9 cellular contexts compared by ENCODE assay signal in the genomic region with DNA sequence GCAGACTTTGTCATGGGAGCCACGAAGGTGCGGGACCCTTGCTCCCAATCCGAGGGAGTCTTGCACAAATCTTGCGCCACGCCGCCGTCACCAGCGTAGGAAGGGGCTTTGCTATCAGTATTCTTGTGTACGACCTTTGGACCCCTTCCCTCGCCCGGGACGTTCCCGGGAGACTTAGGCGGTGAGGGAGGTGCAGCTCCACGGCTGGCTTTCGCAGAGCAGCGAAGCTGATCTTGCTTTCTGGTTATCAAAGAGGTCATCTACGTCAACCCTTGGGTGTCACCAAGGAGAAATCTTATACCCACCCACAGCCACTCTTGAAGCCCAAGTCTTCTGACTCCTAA. TPM values are rescaled to one million over a fixed set of nuclear protein-coding genes. Genes with fewer than 3 reads are reported as not detected.
DNase-seq lines count a peak whose midpoint lies in the region; ATAC-seq and TF ChIP-seq lines count a peak whose summit lies in the region.
"Had no signal": no experiment of that assay in that cellular context is flagged by ENCODE, and none has a peak within 500 bp of the region (broad histone marks: within the 10 kb centered on the region; RNA-seq: fewer than 3 reads in every experiment).

No MANE protein-coding gene starts in this region.

- H3K4me1 ChIP-seq in mesendoderm (ENCODE audit: control insufficient read depth, low read depth, low read length): no peaks in the 10 kb centered on the region
- no peaks in the 10 kb centered on the region for H3K4me1 ChIP-seq in aorta (ENCODE audit: control insufficient read depth in 1 of 2, insufficient read depth in 2 of 2, low read length in 2 of 2)

- no peak overlapping the region for H4K5ac ChIP-seq in mesendoderm (ENCODE audit: low read length)

- no peak for TF ChIP-seq CTCF in chondrocyte (IDR thresholded peaks at IDR 0.05)
- TF ChIP-seq CTCF in GM13976 (IDR thresholded peaks at IDR 0.05; ENCODE audit: borderline replicate concordance, control extremely low read depth, extremely low read depth, insufficient read depth, missing control alignments): no peak

- H2BK5ac ChIP-seq in mesendoderm (ENCODE audit: low read length): peak overlapping the region; percentile 78

- no CpG with 5 or more reads among the region's 18 CpGs for WGBS in mesendoderm (ENCODE audit: extremely low coverage, insufficient coverage, low lambda C conversion rate)
- WGBS in aorta, 2 donors: 0 to 1% methylated on average over 18 of the region's 18 CpGs

- H3K27me3 Mint-ChIP-seq in chondrocyte (ENCODE audit: low read depth): no peaks in the 10 kb centered on the region

- H3K56ac ChIP-seq in mesendoderm (ENCODE audit: low read length): peak overlapping the region; percentile 99

- H2BK15ac ChIP-seq in mesendoderm (replicated peaks; ENCODE audit: low read depth): no peak overlapping the region

- H3K27ac Mint-ChIP-seq in chondrocyte (ENCODE audit: unreplicated experiment): peak overlapping the region; percentile 94

- H3K9me3 ChIP-seq in MG63: no peaks in the 10 kb centered on the region
- H3K9me3 ChIP-seq in aorta (ENCODE audit: control insufficient read depth, low read length): no peaks in the 10 kb centered on the region

- H3K27me3 ChIP-seq in MG63: no peaks in the 10 kb centered on the region
- H3K27me3 ChIP-seq in mesendoderm (ENCODE audit: insufficient read depth, low read length, poor library complexity): no peaks in the 10 kb centered on the region
- H3K27me3 ChIP-seq in aorta (ENCODE audit: control insufficient read depth in 1 of 2, insufficient read depth in 2 of 2, low read length in 1 of 2): no peaks in the 10 kb centered on the region

- no peaks in the 10 kb centered on the region for H3K9me3 Mint-ChIP-seq in chondrocyte (ENCODE audit: low read depth)

- peak overlapping the region; percentile 94 for H3K4me2 ChIP-seq in mesendoderm (ENCODE audit: low read length)

- peaks cover 20% of the 10 kb centered on the region for H3K79me2 ChIP-seq in mesendoderm (ENCODE audit: control insufficient read depth, insufficient read depth, low read length)

- in situ Hi-C loops in GM13976 (cut with MboI; ENCODE audit: low sequenced_read_pairs, unreplicated experiment): no loop called here

- peak; percentile 16 for ATAC-seq in aorta (ENCODE audit: low FRiP score)

- H3K79me1 ChIP-seq in mesendoderm (ENCODE audit: low read length): peaks cover 13% of the 10 kb centered on the region

- H3K36me3 Mint-ChIP-seq in chondrocyte (ENCODE audit: low read depth): no peaks in the 10 kb centered on the region

- H3K4me3 ChIP-seq in MG63: peak overlapping the region; percentile 93
- H3K4me3 ChIP-seq in mesendoderm (ENCODE audit: low read length): peak overlapping the region; percentile 92
- peak overlapping the region; percentile 65 to 68 for H3K4me3 ChIP-seq in aorta (ENCODE audit: low read length in 2 of 2)

- H3K36me3 ChIP-seq in MG63 (peaks cover 12% of the 10 kb centered on the region), mesendoderm (ENCODE audit: control insufficient read depth, insufficient read depth, low read length) (no peaks in the 10 kb centered on the region), aorta (ENCODE audit: control insufficient read depth in 1 of 2, insufficient read depth in 2 of 2, low read length in 1 of 2) (no peaks in the 10 kb centered on the region)

- peaks cover 16% of the 10 kb centered on the region for H3K4me1 Mint-ChIP-seq in chondrocyte (ENCODE audit: low read depth)

- no peak overlapping the region for H3K4ac ChIP-seq in mesendoderm (ENCODE audit: low read depth, low read length)

- peak overlapping the region; percentile 94 for H3K9ac ChIP-seq in mesendoderm (ENCODE audit: low read length)

- H3K23ac ChIP-seq in mesendoderm (ENCODE audit: low read length): no peak overlapping the region

- H3K4me3 Mint-ChIP-seq in chondrocyte (ENCODE audit: unreplicated experiment): peak overlapping the region; percentile 96

- intact Hi-C loops in aorta (cut with DNase I): no loop called here

- H2BK120ac ChIP-seq in mesendoderm (ENCODE audit: low read depth, low read length): no peak overlapping the region

- peak overlapping the region; percentile 15 for H3K18ac ChIP-seq in mesendoderm (ENCODE audit: low read length)

- no peak overlapping the region for H4K8ac ChIP-seq in mesendoderm (ENCODE audit: low read depth, low read length)

- no peak overlapping the region for H2AK5ac ChIP-seq in mesendoderm (ENCODE audit: low read length)

- H3K27ac ChIP-seq in mesendoderm (ENCODE audit: low read depth, low read length) (peak overlapping the region; percentile 31), aorta (ENCODE audit: low read depth in 1 of 2, low read length in 2 of 2) (peak overlapping the region in 1 of 2 donors; percentile 53)

- DNase-seq in ELR (ENCODE audit: low read depth): peak; percentile 23
- peak; percentile 31 for DNase-seq in MG63
- no peak for DNase-seq in chondrocyte (ENCODE audit: low spot score)
- peak; percentile 45 for DNase-seq in mesendoderm
- DNase-seq in aorta: no peak
- no peak for DNase-seq in GM13976 (ENCODE audit: low spot score)
- DNase-seq in kidney tubule cell (ENCODE audit: low spot score): no peak
- no peak for DNase-seq in activated CD8-positive, alpha-beta memory T cell treated with anti-CD3 and anti-CD28 coated beads, Interleukin-2, amount 50 U/mL, for 4 hours

RNA-seq across cellular contexts. Expression of gene TECR, which starts 0.6 kb away (rescaled TPM):
- 143 and 165 TPM in 2 replicates for total RNA-seq in MG63 (2014; rRNA removed; shearing (Covaris generic); ENCODE audit: low replicate concordance)
- total RNA-seq in chondrocyte (69.4 to 98.0 TPM (median 70.7 TPM) in 3 replicates), aorta (10 to 100 TPM; 40.1 to 64.4 TPM)
- polyA plus RNA-seq in mesendoderm (2013, experiment 1 of 2): 154 TPM
- 152 TPM for polyA plus RNA-seq in mesendoderm (2013, experiment 2 of 2)
- polyA plus RNA-seq in aorta: 100 to 1,000 TPM in 1 of 2 donors, 10 to 100 TPM in 1; 56.5 to 112 TPM

RNA-seq across cellular contexts. Expression of gene DNAJB1, which starts 11.8 kb away (rescaled TPM):
- 133 and 164 TPM in 2 replicates for total RNA-seq in MG63 (2014; rRNA removed; shearing (Covaris generic); ENCODE audit: low replicate concordance)
- total RNA-seq in chondrocyte (63.1 to 85.1 TPM (median 77.2 TPM) in 3 replicates), aorta (10 to 100 TPM; 58.0 to 95.8 TPM)
- 28.6 TPM for polyA plus RNA-seq in mesendoderm (2013, experiment 1 of 2)
- 30.0 TPM for polyA plus RNA-seq in mesendoderm (2013, experiment 2 of 2)
- polyA plus RNA-seq in aorta: 10 to 100 TPM; 34.8 to 44.3 TPM

RNA-seq across cellular contexts. Expression of gene GIPC1, which starts 34.0 kb away (rescaled TPM):
- total RNA-seq in MG63 (2014; rRNA removed; shearing (Covaris generic); ENCODE audit: low replicate concordance): 111 and 196 TPM in 2 replicates
- total RNA-seq in chondrocyte (83.7 to 107 TPM (median 99.6 TPM) in 3 replicates), aorta (10 to 100 TPM; 42.3 to 53.0 TPM)
- polyA plus RNA-seq in mesendoderm (2013, experiment 1 of 2): 47.1 TPM
- 46.7 TPM for polyA plus RNA-seq in mesendoderm (2013, experiment 2 of 2)
- 100 to 1,000 TPM in 1 of 2 donors, 10 to 100 TPM in 1; 55.8 to 117 TPM for polyA plus RNA-seq in aorta

RNA-seq across cellular contexts. Expression of gene NDUFB7, which starts 41.9 kb away (rescaled TPM):
- total RNA-seq in MG63 (2014; rRNA removed; shearing (Covaris generic); ENCODE audit: low replicate concordance): 487 and 678 TPM in 2 replicates
- total RNA-seq in chondrocyte (126 to 154 TPM (median 128 TPM) in 3 replicates), aorta (100 to 1,000 TPM; 118 to 126 TPM)
- 158 TPM for polyA plus RNA-seq in mesendoderm (2013, experiment 1 of 2)
- 164 TPM for polyA plus RNA-seq in mesendoderm (2013, experiment 2 of 2)
- 100 to 1,000 TPM; 433 to 452 TPM for polyA plus RNA-seq in aorta

RNA-seq across cellular contexts. Expression of gene CLEC17A, which starts 52.9 kb away (rescaled TPM):
- total RNA-seq in MG63 (2014; rRNA removed; shearing (Covaris generic); ENCODE audit: low replicate concordance): not detected in 2 replicates
- total RNA-seq in chondrocyte (not detected in 3 replicates), aorta (under 1 TPM in 1 of 2 donors, not detected in 1; 0.18 TPM)
- 0.03 TPM for polyA plus RNA-seq in mesendoderm (2013, experiment 1 of 2)
- polyA plus RNA-seq in mesendoderm (2013, experiment 2 of 2): not detected
- not detected for polyA plus RNA-seq in aorta
- total RNA-seq: RPMI7951 had no signal

Comparison
In these comparisons a context has a peak if more than half of its experiments do, and no peak if none do; other contexts are left out.
1. DNase-seq: peak in ELR (single experiment), MG63 (single experiment) and mesendoderm (single experiment); none in chondrocyte (single experiment), aorta (0 of 2), GM13976 (single experiment), kidney tubule cell (single experiment) and activated CD8-positive, alpha-beta memory T cell treated with anti-CD3 and anti-CD28 coated beads, Interleukin-2, amount 50 U/mL, for 4 hours (single experiment).
2. Peak in every context shown above with its lines, with median percentiles within 50 percentile points of each other: H3K4me3 ChIP-seq.